ENCODE assay signal across 27 cellular contexts in the genomic region with DNA sequence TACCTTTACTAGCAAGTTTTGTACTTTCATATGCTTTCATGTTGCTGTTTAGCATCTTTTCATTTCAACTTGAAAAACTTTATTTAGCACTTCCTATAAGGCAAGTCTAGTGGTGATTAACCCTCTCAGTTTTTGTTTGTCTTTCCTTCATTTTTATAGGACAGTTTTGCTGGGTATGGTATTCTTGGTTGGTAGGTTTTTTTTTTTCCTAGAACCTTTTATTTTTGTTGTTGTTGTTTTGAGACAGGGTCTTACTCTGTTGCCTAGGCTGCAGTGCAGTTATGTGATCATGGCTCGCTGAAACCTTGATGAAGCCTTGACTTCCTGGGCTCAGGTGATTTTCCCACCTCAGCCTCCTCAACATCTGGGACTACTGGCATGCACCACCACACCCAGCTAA. TPM values are rescaled to one million over a fixed set of nuclear protein-coding genes. Genes with fewer than 3 reads are reported as not detected.
"Had no signal": no experiment of that assay in that cellular context is flagged by ENCODE, and none has a peak within 500 bp of the region (broad histone marks: within the 10 kb centered on the region; RNA-seq: fewer than 3 reads in every experiment).

No MANE protein-coding gene starts in this region.

- H3K27ac ChIP-seq: stomach, suprapubic skin, testis, thoracic aorta, thyroid gland, tibial artery, tibial nerve, transverse colon, upper lobe of left lung, upper lobe of right lung, uterus, vagina had no signal

- H3K4me3 ChIP-seq: stomach, suprapubic skin, testis, thoracic aorta, thyroid gland, tibial artery, tibial nerve, transverse colon, upper lobe of left lung, upper lobe of right lung, uterus, vagina had no signal

- DNase-seq: stimulated activated CD4-positive, alpha-beta T cell treated with anti-CD3 and anti-CD28 coated beads, Interleukin-2, amount 100 ng/mL, for 48 hours; stimulated activated CD4-positive, alpha-beta T cell treated with anti-CD3 and anti-CD28 coated beads, Interleukin-4, amount 100 ng/mL, for 1 hour; stimulated activated CD4-positive, alpha-beta T cell treated with anti-CD3 and anti-CD28 coated beads, Interleukin-4, amount 100 ng/mL, for 24 hours; stimulated activated CD4-positive, alpha-beta T cell treated with anti-CD3 and anti-CD28 coated beads, Interleukin-4, amount 100 ng/mL, for 4 hours; stimulated activated CD8-positive, alpha-beta memory T cell treated with anti-CD3 and anti-CD28 coated beads, Interleukin-4, amount 100 ng/mL, for 48 hours; stimulated activated naive B cell treated with anti-CD40 and anti-IgM and Interleukin-4, amounts not matched to agents 10 μg/mL and 1 μg/mL and 100 μg/mL, for 72 hours; stimulated activated naive CD4-positive, alpha-beta T cell; stimulated activated naive CD4-positive, alpha-beta T cell treated with Interleukin-2 at 50 U/mL for 16 hours; stimulated activated naive CD8-positive, alpha-beta T cell treated with anti-CD3 and anti-CD28 coated beads, Interleukin-15, amount 100 ng/mL, for 72 hours; stimulated activated naive CD8-positive, alpha-beta T cell treated with anti-CD3 and anti-CD28 coated beads, Interleukin-15, Interleukin-2, amounts not matched to agents 100 U/mL and 50 U/mL, for 24 hours; stomach; substantia nigra; testis; thyroid gland; tibial artery; transverse colon; trophoblast cell; upper lobe of left lung; upper lobe of right lung; uterus had no signal

- H3K9me3 ChIP-seq: testis, thyroid gland had no signal

- H3K36me3 ChIP-seq: stomach, suprapubic skin, thoracic aorta, thyroid gland, tibial artery, tibial nerve, transverse colon, upper lobe of left lung, upper lobe of right lung, uterus, vagina had no signal

- H3K27me3 ChIP-seq: stomach, suprapubic skin, testis, thyroid gland, tibial nerve, transverse colon, upper lobe of left lung, uterus, vagina had no signal

- H3K4me1 ChIP-seq: stomach, suprapubic skin, testis, thyroid gland, tibial artery, tibial nerve, transverse colon, upper lobe of left lung, upper lobe of right lung, uterus, vagina had no signal

RNA-seq across cellular contexts. Expression of gene SLC5A1, which starts 29.9 kb away (rescaled TPM):
- total RNA-seq: subcutaneous adipose tissue, temporal lobe, thoracic aorta, thyroid gland, ureter had no signal
